5 cellular contexts compared by ENCODE assay signal in the genomic region with DNA sequence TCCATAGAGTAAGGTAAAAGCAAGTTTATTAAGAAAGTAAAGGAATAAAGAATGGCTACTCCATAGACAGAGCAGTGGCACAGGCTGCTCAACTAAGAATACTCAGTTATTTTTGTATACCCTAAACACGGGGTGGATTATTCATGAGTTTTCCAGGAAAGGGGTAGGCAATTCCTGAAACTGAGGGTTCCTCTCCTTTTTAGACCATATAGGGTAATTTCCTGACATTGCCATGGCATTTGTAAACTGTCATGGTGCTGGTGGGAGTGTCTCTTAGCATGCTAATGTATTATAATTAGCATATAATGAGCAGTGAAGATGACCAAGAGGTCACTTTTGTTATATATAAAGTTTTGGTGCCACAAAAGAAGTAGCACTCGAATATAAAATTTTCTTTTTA. TPM values are rescaled to one million over a fixed set of nuclear protein-coding genes. Genes with fewer than 3 reads are reported as not detected.
A peak's percentile ranks its signal among the peaks of the same experiment; 100 is the strongest.
DNase-seq lines count a peak whose midpoint lies in the region; ATAC-seq, FAIRE-seq and TF ChIP-seq lines count a peak whose summit lies in the region.
"Not testable (repeated sequence)": the region's sequence is repeated elsewhere in the genome, so short reads cannot be mapped to it uniquely, and the experiment has no call there.

No MANE protein-coding gene starts in this region.

- H3K4me1 ChIP-seq in HCT116 (ENCODE audit: control insufficient read depth in 1 of 2, insufficient read depth in 2 of 2, low read length in 2 of 2) = peaks cover 7 to 17% of the 10 kb centered on the region in 2 experiments; a peak in 3 of 4 replicates
- H3K4me1 ChIP-seq in K562 (replicated peaks in 1 of 2; ENCODE audit: control insufficient read depth in 2 of 2, insufficient read depth in 2 of 2, low read length in 2 of 2); mesendoderm (ENCODE audit: control insufficient read depth, low read depth, low read length): not testable (repeated sequence)

- H3K18ac ChIP-seq in mesendoderm (ENCODE audit: low read length) = peak overlapping the region; percentile 18

- 7% methylated on average over 2 of the region's 2 CpGs for WGBS in K562 (ENCODE audit: insufficient coverage, low coverage, missing lambda C conversion rate)
- WGBS in mesendoderm (ENCODE audit: extremely low coverage, insufficient coverage, low lambda C conversion rate) = no CpG with 5 or more reads among the region's 2 CpGs

- not testable (repeated sequence) for TF ChIP-seq CTCF in HCT116 (IDR thresholded peaks at IDR 0.05 in 2 of 3, conservative IDR thresholded peaks at IDR 0.05 in 1 of 3; ENCODE audit: borderline replicate concordance in 1 of 3, insufficient read depth in 1 of 3, low read depth in 2 of 3, low read length in 2 of 3); K562 (IDR thresholded peaks at IDR 0.05 in 2 of 3, conservative IDR thresholded peaks at IDR 0.05 in 1 of 3; ENCODE audit: insufficient read depth in 2 of 3, low read depth in 1 of 3, low read length in 3 of 3)

- TF ChIP-seq EP300 in K562 (IDR thresholded peaks at IDR 0.05; ENCODE audit: low read length) = not testable (repeated sequence)

- not testable (repeated sequence) for TF ChIP-seq RAD21 in HCT116 (IDR thresholded peaks at IDR 0.05; ENCODE audit: low read depth); K562 (CRISPR knock-in tag; conservative IDR thresholded peaks at IDR 0.05 in 1 of 2, IDR thresholded peaks at IDR 0.05 in 1 of 2)

- not testable (repeated sequence) for H2AFZ ChIP-seq in HCT116 (ENCODE audit: low read depth, low read length, poor library complexity, severe bottlenecking); K562 (ENCODE audit: low read depth, low read length)

- H2BK15ac ChIP-seq in mesendoderm (replicated peaks; ENCODE audit: low read depth) = peak overlapping the region; percentile 25

- DNase-seq in HCT116 (ENCODE audit: low read depth, low spot score); K562 (ENCODE audit: extremely low read depth in 1 of 4, low spot score in 3 of 4); epithelial cell of prostate (ENCODE audit: low read depth, low spot score); mesendoderm: not testable (repeated sequence)
- DNase-seq in OCI-M1 (lab: John Stamatoyannopoulos, UW) = peak; percentile 12

- TF ChIP-seq POLR2A in HCT116 (IDR thresholded peaks at IDR 0.05; ENCODE audit: borderline replicate concordance, extremely low read depth, insufficient read depth, insufficient read length); K562 (conservative IDR thresholded peaks at IDR 0.05): not testable (repeated sequence)

- peak overlapping the region; percentile 36; the same call in 1 of the 2 replicates for H3K4me2 ChIP-seq in HCT116 (ENCODE audit: low read length)
- not testable (repeated sequence) for H3K4me2 ChIP-seq in K562 (ENCODE audit: insufficient read depth, low read length); mesendoderm (ENCODE audit: low read length)

- in situ Hi-C loops in K562 (cut with MboI) = not testable (repeated sequence)

- intact Hi-C loops in HCT116 (cut with micrococcal nuclease); K562 (cut with micrococcal nuclease): not testable (repeated sequence)

- CTCF ChIA-PET in HCT116 (lab: Charles Lee); K562 (lab: Yijun Ruan, JAX; ENCODE audit: low intra/inter-chr PET ratio): not testable (repeated sequence)

- H3K4me3 ChIP-seq in HCT116 (replicated peaks in 1 of 2; ENCODE audit: low read depth in 1 of 2, low read length in 2 of 2) = 0 out of 4 replicates have a peak overlapping the region, but pooled peaks of 1 of the 2 experiments have one; percentile 6
- not testable (repeated sequence) for H3K4me3 ChIP-seq in K562; mesendoderm (ENCODE audit: low read length)

- not testable (repeated sequence) for H4K8ac ChIP-seq in mesendoderm (ENCODE audit: low read depth, low read length)

- H3K27me3 ChIP-seq in HCT116 (ENCODE audit: insufficient read depth, low read length); K562 (ENCODE audit: control insufficient read depth in 2 of 2, insufficient read depth in 2 of 2, low read length in 2 of 2); mesendoderm (ENCODE audit: insufficient read depth, low read length, poor library complexity): not testable (repeated sequence)

- POLR2A ChIA-PET in HCT116 (lab: Charles Lee) = not testable (repeated sequence)
- POLR2A ChIA-PET in K562 (lab: Yijun Ruan, JAX) = interaction anchor here (0.6 kb wide), 1 partner anchor 16 kb away, joined by 3 read pairs; no protein-coding TSS in a partner anchor

- H4K5ac ChIP-seq in mesendoderm (ENCODE audit: low read length) = not testable (repeated sequence)

- not testable (repeated sequence) for H3K9me2 ChIP-seq in HCT116 (ENCODE audit: insufficient read depth)

- H3K79me2 ChIP-seq in HCT116 (ENCODE audit: insufficient read depth, low read length); K562 (ENCODE audit: control insufficient read depth, insufficient read depth, low read length); mesendoderm (ENCODE audit: control insufficient read depth, insufficient read depth, low read length): not testable (repeated sequence)

- H3K4ac ChIP-seq in mesendoderm (ENCODE audit: low read depth, low read length) = not testable (repeated sequence)

- not testable (repeated sequence) for H3K79me1 ChIP-seq in mesendoderm (ENCODE audit: low read length)

- not testable (repeated sequence) for H3K27ac ChIP-seq in HCT116 (ENCODE audit: low read depth, low read length); K562 (ENCODE audit: extremely low read depth, low read depth, low read length); mesendoderm (ENCODE audit: low read depth, low read length)
- H3K27ac ChIP-seq in epithelial cell of prostate = peak overlapping the region; percentile 65

- not testable (repeated sequence) for H3K36me3 ChIP-seq in HCT116 (ENCODE audit: control insufficient read depth in 1 of 2, insufficient read depth in 2 of 2, low read length in 2 of 2); K562 (ENCODE audit: control insufficient read depth, insufficient read depth, low read length); mesendoderm (ENCODE audit: control insufficient read depth, insufficient read depth, low read length)

- H2BK5ac ChIP-seq in mesendoderm (ENCODE audit: low read length) = not testable (repeated sequence)

- not testable (repeated sequence) for BruUV-seq in HCT116 (replicated peaks; lab: Mats Ljungman, UMichigan); K562 (replicated peaks; lab: Mats Ljungman, UMichigan)

- H3K56ac ChIP-seq in mesendoderm (ENCODE audit: low read length) = not testable (repeated sequence)

- H2BK120ac ChIP-seq in mesendoderm (ENCODE audit: low read depth, low read length) = not testable (repeated sequence)

- ATAC-seq in HCT116, K562: not testable (repeated sequence)

- not testable (repeated sequence) for FAIRE-seq in K562 (lab: Jason Lieb, UNC)

- not testable (repeated sequence) for H3K9me3 ChIP-seq in HCT116 (ENCODE audit: control insufficient read depth in 1 of 2, insufficient read depth in 1 of 2, low read depth in 1 of 2, low read length in 2 of 2); K562 (replicated peaks; ENCODE audit: control insufficient read depth, insufficient read depth, low read depth, low read length)

- H2AK5ac ChIP-seq in mesendoderm (ENCODE audit: low read length) = not testable (repeated sequence)

- H3K9me1 ChIP-seq in K562 (ENCODE audit: control insufficient read depth, insufficient read depth, low read length) = not testable (repeated sequence)

- RAD21 ChIA-PET in HCT116 (lab: Charles Lee; ENCODE audit: low non-redundant PET in 1 of 2, low total read pairs in 2 of 2, uncharacterized antibody in 2 of 2, unreplicated experiment in 2 of 2) = not testable (repeated sequence)

- H3K9ac ChIP-seq in HCT116 (ENCODE audit: low read length); K562 (ENCODE audit: insufficient read depth in 1 of 2, low read depth in 2 of 2, low read length in 2 of 2); mesendoderm (ENCODE audit: low read length): not testable (repeated sequence)

- not testable (repeated sequence) for H3K23ac ChIP-seq in mesendoderm (ENCODE audit: low read length)

- H4K20me1 ChIP-seq in HCT116 (ENCODE audit: insufficient read depth); K562 (replicated peaks; ENCODE audit: control insufficient read depth, insufficient read depth, low read length): not testable (repeated sequence)

RNA-seq across cellular contexts. Expression of a gene that starts 12.0 kb away (rescaled TPM):
- total RNA-seq in HCT116 (2021; ENCODE audit: unreplicated experiment) = 21.1 TPM
- polyA plus RNA-seq in HCT116 (2012) = 4.4 and 5.6 TPM in 2 replicates
- total RNA-seq in K562 (2011; cell fraction: chromatin; rRNA removed; ENCODE audit: low replicate concordance) = 16.8 and 35.6 TPM in 2 replicates
- total RNA-seq in K562 (2011; cell fraction: nucleolus; rRNA removed) = 16.3 and 17.8 TPM in 2 replicates
- 17.1 and 22.2 TPM in 2 replicates for total RNA-seq in K562 (2011; cell fraction: nucleoplasm; rRNA removed)
- total RNA-seq in K562 (2014; rRNA removed) = 16.0 and 16.7 TPM in 2 replicates
- 16.6 and 19.3 TPM in 2 replicates for total RNA-seq in K562 (2014; rRNA removed; fragmentation: Illumina TruSeq; extraction: Trizol)
- total RNA-seq in K562 (2015; rRNA removed; fragmentation: Illumina TruSeq; extraction: Trizol) = 20.8 and 22.8 TPM in 2 replicates
- 13.9 and 15.0 TPM in 2 replicates for total RNA-seq in K562 (2021)
- 6.5 and 8.7 TPM in 2 replicates for polyA plus RNA-seq in K562 (2011; rRNA removed)
- 3.3 and 5.1 TPM in 2 replicates for polyA plus RNA-seq in K562 (2011; cell fraction: cytosol; rRNA removed)
- polyA plus RNA-seq in K562 (2011; cell fraction: nucleus; rRNA removed) = 7.8 and 10.6 TPM in 2 replicates
- 7.7 and 8.1 TPM in 2 replicates for polyA plus RNA-seq in K562 (2012)
- polyA plus RNA-seq in K562 (2014; fragmentation: Illumina TruSeq; extraction: Trizol) = 10.2 and 12.5 TPM in 2 replicates
- 1 to 10 TPM; 3.4 to 4.0 TPM for polyA plus RNA-seq in K562 (2014; fragmentation: Nextera tagmentation; extraction: Ambion mirVana)
- polyA plus RNA-seq in K562 (2014; rRNA removed) = 10.3 and 11.9 TPM in 2 replicates
- polyA minus RNA-seq in K562 (2011; rRNA and poly(A)+ RNA removed) = 13.3 and 15.4 TPM in 2 replicates
- 8.3 and 8.6 TPM in 2 replicates for polyA minus RNA-seq in K562 (2011; cell fraction: cytosol; rRNA and poly(A)+ RNA removed)
- polyA minus RNA-seq in K562 (2011; cell fraction: nucleus; rRNA and poly(A)+ RNA removed) = 22.3 and 26.2 TPM in 2 replicates
- polyA plus RNA-seq in mesendoderm (2013, experiment 1 of 2) = 19.4 TPM
- 18.5 TPM for polyA plus RNA-seq in mesendoderm (2013, experiment 2 of 2)

RNA-seq across cellular contexts. Expression of a gene that starts 44.5 kb away (rescaled TPM):
- 14.7 TPM for total RNA-seq in HCT116 (2021; ENCODE audit: unreplicated experiment)
- 7.4 and 9.9 TPM in 2 replicates for polyA plus RNA-seq in HCT116 (2012)
- 20.6 and 29.3 TPM in 2 replicates for total RNA-seq in K562 (2011; cell fraction: chromatin; rRNA removed; ENCODE audit: low replicate concordance)
- 17.0 and 18.3 TPM in 2 replicates for total RNA-seq in K562 (2011; cell fraction: nucleolus; rRNA removed)
- total RNA-seq in K562 (2011; cell fraction: nucleoplasm; rRNA removed) = 18.4 and 19.7 TPM in 2 replicates
- 17.3 and 17.4 TPM in 2 replicates for total RNA-seq in K562 (2014; rRNA removed)
- total RNA-seq in K562 (2014; rRNA removed; fragmentation: Illumina TruSeq; extraction: Trizol) = 26.6 and 31.5 TPM in 2 replicates
- 7.0 and 8.0 TPM in 2 replicates for total RNA-seq in K562 (2015; rRNA removed; fragmentation: Illumina TruSeq; extraction: Trizol)
- total RNA-seq in K562 (2021) = 26.1 and 30.9 TPM in 2 replicates
- 26.9 and 29.9 TPM in 2 replicates for polyA plus RNA-seq in K562 (2011; rRNA removed)
- polyA plus RNA-seq in K562 (2011; cell fraction: cytosol; rRNA removed) = 26.8 and 27.2 TPM in 2 replicates
- polyA plus RNA-seq in K562 (2011; cell fraction: nucleus; rRNA removed) = 18.6 and 20.2 TPM in 2 replicates
- polyA plus RNA-seq in K562 (2012) = 11.6 and 84.2 TPM in 2 replicates
- polyA plus RNA-seq in K562 (2014; fragmentation: Illumina TruSeq; extraction: Trizol) = 42.0 and 45.3 TPM in 2 replicates
- 10 to 100 TPM; 45.6 to 54.4 TPM for polyA plus RNA-seq in K562 (2014; fragmentation: Nextera tagmentation; extraction: Ambion mirVana)
- 34.6 and 36.0 TPM in 2 replicates for polyA plus RNA-seq in K562 (2014; rRNA removed)
- 24.1 and 27.0 TPM in 2 replicates for polyA minus RNA-seq in K562 (2011; rRNA and poly(A)+ RNA removed)
- 12.2 and 17.0 TPM in 2 replicates for polyA minus RNA-seq in K562 (2011; cell fraction: cytosol; rRNA and poly(A)+ RNA removed)
- 12.3 and 21.4 TPM in 2 replicates for polyA minus RNA-seq in K562 (2011; cell fraction: nucleus; rRNA and poly(A)+ RNA removed)
- 18.5 TPM for polyA plus RNA-seq in mesendoderm (2013, experiment 1 of 2)
- 20.1 TPM for polyA plus RNA-seq in mesendoderm (2013, experiment 2 of 2)
